Comparison of ENCODE assay signal across 8 cellular contexts in the genomic region with DNA sequence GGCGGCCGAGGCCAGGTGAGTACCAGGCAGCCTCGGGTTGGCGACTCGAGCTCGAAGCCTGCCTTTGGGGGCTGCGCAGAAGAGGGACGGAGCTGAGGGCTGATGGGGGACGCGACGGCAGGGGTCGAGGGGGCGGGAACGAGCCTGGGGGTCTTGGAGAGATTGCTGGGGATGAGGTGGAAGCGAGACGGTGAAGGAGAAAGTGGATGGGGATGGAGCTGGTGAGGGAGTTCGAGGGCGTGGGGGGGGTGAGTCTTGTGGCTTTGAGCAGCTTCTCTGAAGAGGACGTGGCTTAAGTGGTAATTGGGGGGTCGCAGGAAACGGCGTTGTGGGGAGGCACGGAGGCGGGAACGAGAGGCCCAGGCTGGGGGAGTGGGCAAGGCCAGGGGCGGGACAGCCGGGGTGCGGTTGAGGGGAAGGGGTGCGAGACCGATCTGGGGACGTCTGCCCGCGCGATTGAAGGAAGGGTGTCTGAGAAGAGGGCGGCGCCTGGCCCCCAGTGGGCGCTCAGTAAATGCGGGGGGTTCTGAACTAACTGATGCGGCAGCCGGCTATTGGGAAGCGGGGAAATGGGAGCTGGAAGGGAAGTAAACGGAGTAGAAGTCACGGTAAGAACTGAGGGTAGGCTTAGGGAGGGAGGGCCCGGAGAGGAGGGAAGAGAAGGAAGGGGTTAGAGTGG. TPM values are rescaled to one million over a fixed set of nuclear protein-coding genes. Genes with fewer than 3 reads are reported as not detected.
DNase-seq lines count a peak whose midpoint lies in the region; ATAC-seq and TF ChIP-seq lines count a peak whose summit lies in the region.

No MANE protein-coding gene starts in this region.

- no peaks in the 10 kb centered on the region for H3K9me3 Mint-ChIP-seq in HFFc6
- H3K9me3 Mint-ChIP-seq in T-helper 2 cell treated with Interferon-gamma antibody and Interleukin-4, amounts not matched to agents 5 μg/mL and 100 μg/mL, for 36 hours, result no peaks in the 10 kb centered on the region

- peak overlapping the region; percentile 99 for H3K27ac Mint-ChIP-seq in HFFc6
- peak overlapping the region; percentile 97 for H3K27ac Mint-ChIP-seq in T-helper 2 cell treated with Interferon-gamma antibody and Interleukin-4, amounts not matched to agents 5 μg/mL and 100 μg/mL, for 36 hours

- H3K27me3 ChIP-seq in breast epithelium, result no peaks in the 10 kb centered on the region

- ATAC-seq in GM21528 (IDR thresholded peaks at IDR 0.05; ENCODE audit: low FRiP score, unreplicated experiment) (no peak), HG03565 (IDR thresholded peaks at IDR 0.05; ENCODE audit: unreplicated experiment) (no peak)

- TF ChIP-seq CTCF in AG10803 (conservative IDR thresholded peaks at IDR 0.05; ENCODE audit: low read length) (no peak), HFFc6 (IDR thresholded peaks at IDR 0.05) (no peak), breast epithelium (IDR thresholded peaks at IDR 0.05) (no peak)

- no peak for TF ChIP-seq POLR2A in breast epithelium (IDR thresholded peaks at IDR 0.05)

- peak overlapping the region; percentile 84 to 89 for H3K27ac ChIP-seq in breast epithelium

- peaks cover 4 to 19% of the 10 kb centered on the region in 2 donors for H3K4me1 ChIP-seq in breast epithelium

- peak overlapping the region; percentile 94 for H3K4me3 Mint-ChIP-seq in HFFc6
- H3K4me3 Mint-ChIP-seq in T-helper 2 cell treated with Interferon-gamma antibody and Interleukin-4, amounts not matched to agents 5 μg/mL and 100 μg/mL, for 36 hours, result peak overlapping the region; percentile 99

- no peak for DNase-seq in AG10803 (ENCODE audit: low read depth)
- DNase-seq in HFFc6, result no peak
- peak; percentile 54 for DNase-seq in T-helper 2 cell treated with Interferon-gamma antibody and Interleukin-4, amounts not matched to agents 5 μg/mL and 100 μg/mL, for 36 hours (ENCODE audit: low spot score)
- DNase-seq in breast epithelium (ENCODE audit: low spot score in 2 of 2), result peak in 1 of 2 donors; percentile 44
- DNase-seq in left kidney (ENCODE audit: low read depth, low spot score), result peak; percentile 82
- DNase-seq in stimulated activated CD4-positive, alpha-beta T cell treated with anti-CD3 and anti-CD28 coated beads, TNF-alpha, amount 100 ng/mL, for 24 hours (ENCODE audit: low read depth in 3 of 3), result peak in 2 of 3 experiments; percentile 10 to 38

- H3K9me3 ChIP-seq in breast epithelium, result no peaks in the 10 kb centered on the region

- intact Hi-C loops in breast epithelium (cut with DNase I; ENCODE audit: low total_unique reads), result no loop called here

- peaks cover 56% of the 10 kb centered on the region for H3K4me1 Mint-ChIP-seq in HFFc6 (ENCODE audit: low read depth)
- H3K4me1 Mint-ChIP-seq in T-helper 2 cell treated with Interferon-gamma antibody and Interleukin-4, amounts not matched to agents 5 μg/mL and 100 μg/mL, for 36 hours (ENCODE audit: low read depth), result peaks cover 37% of the 10 kb centered on the region

- peaks cover 9% of the 10 kb centered on the region for H3K36me3 Mint-ChIP-seq in HFFc6 (ENCODE audit: low read depth)
- H3K36me3 Mint-ChIP-seq in T-helper 2 cell treated with Interferon-gamma antibody and Interleukin-4, amounts not matched to agents 5 μg/mL and 100 μg/mL, for 36 hours (ENCODE audit: low read depth), result peaks cover 37% of the 10 kb centered on the region

- H3K4me3 ChIP-seq in AG10803 (ENCODE audit: low read length) (peak overlapping the region; percentile 88), breast epithelium (peak overlapping the region; percentile 68 to 84 (median 74))

- H3K27me3 Mint-ChIP-seq in HFFc6 (ENCODE audit: insufficient read depth), result peaks cover 4% of the 10 kb centered on the region
- no peaks in the 10 kb centered on the region for H3K27me3 Mint-ChIP-seq in T-helper 2 cell treated with Interferon-gamma antibody and Interleukin-4, amounts not matched to agents 5 μg/mL and 100 μg/mL, for 36 hours (ENCODE audit: low read depth)

- no peaks in the 10 kb centered on the region for H3K36me3 ChIP-seq in breast epithelium

RNA-seq across cellular contexts. Expression of a gene that starts 0.4 kb away (rescaled TPM):
- 10 to 100 TPM; 81.2 to 89.0 (median 83.4) TPM for total RNA-seq in HFFc6 (2021; fragmentation: NEBNext Ultra II Directional; extraction: Animal tissue kit (Norgen Biotek cat#: 25700))
- total RNA-seq in breast epithelium, result 10 to 100 TPM; 76.0 to 79.5 (median 77.4) TPM

RNA-seq across cellular contexts. Expression of a gene that starts 0.7 kb away (rescaled TPM):
- 10 to 100 TPM in 5 of 6 experiments, 1 to 10 TPM in 1; 7.6 to 13.2 (median 12.2) TPM for total RNA-seq in HFFc6 (2021; fragmentation: NEBNext Ultra II Directional; extraction: Animal tissue kit (Norgen Biotek cat#: 25700))
- 1 to 10 TPM; 5.6 to 6.7 (median 5.8) TPM for total RNA-seq in breast epithelium

RNA-seq across cellular contexts. Expression of a gene that starts 49.4 kb away (rescaled TPM):
- total RNA-seq in HFFc6 (2021; fragmentation: NEBNext Ultra II Directional; extraction: Animal tissue kit (Norgen Biotek cat#: 25700)), result under 1 TPM in 5 of 6 experiments, not detected in 1; 0.11 to 0.20 (median 0.14) TPM
- 10 to 100 TPM in 2 of 3 donors, 1 to 10 TPM in 1; 9.5 to 24.0 (median 20.2) TPM for total RNA-seq in breast epithelium

Comparison
In these comparisons a context has a peak if more than half of its experiments do, and no peak if none do; other contexts are left out.
1. DNase-seq: peak in T-helper 2 cell treated with Interferon-gamma antibody and Interleukin-4, amounts not matched to agents 5 μg/mL and 100 μg/mL, for 36 hours (single experiment), left kidney (single experiment) and stimulated activated CD4-positive, alpha-beta T cell treated with anti-CD3 and anti-CD28 coated beads, TNF-alpha, amount 100 ng/mL, for 24 hours (2 of 3); none in AG10803 (single experiment) and HFFc6 (single experiment).
2. RNA of a gene that starts 49.4 kb away (total RNA-seq): 9.5 to 24.0 TPM in breast epithelium; 0.11 to 0.20 TPM in HFFc6; every median in the first group is over 4 times any median in the second.